Comparison of ENCODE assay signal across 18 cellular contexts in the genomic region with DNA sequence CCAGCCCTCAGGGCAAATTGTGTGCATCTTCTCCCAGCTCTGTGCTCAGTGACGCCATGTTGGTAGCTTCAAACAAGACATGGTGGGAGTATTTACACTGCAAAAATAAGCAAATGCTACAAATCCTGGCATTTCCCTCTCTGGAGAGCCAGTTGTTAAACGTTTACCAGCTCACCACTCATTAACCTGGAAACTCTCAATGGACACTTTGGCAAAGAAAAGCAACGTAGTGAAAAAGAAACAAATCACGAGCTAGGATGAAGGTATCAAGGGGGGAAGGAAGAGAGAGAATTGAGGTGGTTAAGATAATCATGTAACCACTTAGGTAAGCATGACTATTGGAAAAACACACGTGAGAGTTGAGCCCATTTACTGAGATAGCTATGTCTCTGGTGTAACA.
"Had no signal": no experiment of that assay in that cellular context is flagged by ENCODE, and none has a peak within 500 bp of the region (broad histone marks: within the 10 kb centered on the region; RNA-seq: fewer than 3 reads in every experiment).

No MANE protein-coding gene starts in this region.

- H3K27me3 ChIP-seq: dorsolateral prefrontal cortex, sigmoid colon, stomach, testis, upper lobe of left lung had no signal

- H3K4me3 ChIP-seq: dorsolateral prefrontal cortex, sigmoid colon, stomach, testis, upper lobe of left lung had no signal

- H3K36me3 ChIP-seq: sigmoid colon, stomach, upper lobe of left lung had no signal

- H3K4me1 ChIP-seq: parathyroid adenoma, sigmoid colon, stomach, testis, upper lobe of left lung had no signal

- ATAC-seq: activated naive CD4-positive, alpha-beta T cell treated with anti-CD3 and anti-CD28 coated beads, Interleukin-2, amount 50 U/mL, for 72 hours; activated T-cell treated with anti-CD3 and anti-CD28 coated beads, Interleukin-2, amount 50 U/mL, for 72 hours; natural killer cell treated with Interleukin-12 subunit alpha and Interleukin-12 subunit beta and Interleukin-15 and Interleukin-18, amount 100 ng/mL, for 72 hours; stimulated activated effector memory CD8-positive, alpha-beta T cell treated with anti-CD3 and anti-CD28 coated beads, Interleukin-12 subunit alpha, Interleukin-12 subunit beta, amount 100 ng/mL, for 72 hours; T-helper 17 cell had no signal

- H3K9me3 ChIP-seq: sigmoid colon, testis had no signal

- DNase-seq: activated CD4-positive, alpha-beta T cell treated with anti-CD3 and anti-CD28 coated beads for 1 hour; activated CD4-positive, alpha-beta T cell treated with anti-CD3 and anti-CD28 coated beads, Interleukin-2, amount 50 U/mL, for 4 hours; activated effector memory CD4-positive, alpha-beta T cell treated with anti-CD3 and anti-CD28 coated beads, Interleukin-2, amount 50 U/mL, for 16 hours; activated T-cell treated with anti-CD3 and anti-CD28 coated beads, Interleukin-2, amount 50 U/mL, for 72 hours; dorsolateral prefrontal cortex; erythroblast; foreskin melanocyte; sigmoid colon; stimulated activated CD4-positive, alpha-beta T cell treated with anti-CD3 and anti-CD28 coated beads, Interleukin-4, amount 100 ng/mL, for 24 hours; stomach; T-helper 17 cell; testis; upper lobe of left lung had no signal

- H3K27ac ChIP-seq: parathyroid adenoma, sigmoid colon, stomach, testis, upper lobe of left lung, VCaP had no signal
